In genomic region chr10:21509391-21510217, GRCh38 we compare ENCODE assay signal across 12 cellular contexts. TPM values are rescaled to one million over a fixed set of nuclear protein-coding genes. Genes with fewer than 3 reads are reported as not detected.
A peak's percentile ranks its signal among the peaks of the same experiment; 100 is the strongest.
DNase-seq lines count a peak whose midpoint lies in the region; ATAC-seq, FAIRE-seq and TF ChIP-seq lines count a peak whose summit lies in the region.
"Had no signal": no experiment of that assay in that cellular context is flagged by ENCODE, and none has a peak within 500 bp of the region (broad histone marks: within the 10 kb centered on the region; RNA-seq: fewer than 3 reads in every experiment).

No MANE protein-coding gene starts in this region.

- H3K36me3 ChIP-seq in iPS-15b (ENCODE audit: control insufficient read depth, insufficient read depth, low read length) (no peaks in the 10 kb centered on the region), psoas muscle (ENCODE audit: insufficient read depth in 1 of 2, low read depth in 1 of 2) (no peaks in the 10 kb centered on the region)
- H3K36me3 ChIP-seq: BE2C had no signal

- 71 to 82% (median 73%) methylated on average over 55 of the region's 55 CpGs for WGBS in psoas muscle, 3 donors

- H3K27me3 ChIP-seq in iPS-15b (ENCODE audit: control insufficient read depth, insufficient read depth, low read length) (peaks cover 32% of the 10 kb centered on the region), psoas muscle (ENCODE audit: insufficient read depth in 3 of 3, low read length in 2 of 3) (peaks cover 0 to 3% (median 0%) of the 10 kb centered on the region in 3 donors)
- H3K27me3 ChIP-seq: BE2C had no signal

- H3K4me3 ChIP-seq in AG10803 (ENCODE audit: low read length) (peak overlapping the region; percentile 47), iPS-15b (ENCODE audit: low read depth, low read length) (peak overlapping the region; percentile 63), psoas muscle (peak overlapping the region; percentile 62)
- H3K4me3 ChIP-seq: SK-N-MC had no signal

- TF ChIP-seq CTCF in AG10803 (conservative IDR thresholded peaks at IDR 0.05; ENCODE audit: low read length) (no peak), psoas muscle (IDR thresholded peaks at IDR 0.05) (no peak)

- H3K27ac ChIP-seq in caudate nucleus (ENCODE audit: low read depth, low read length) (peak overlapping the region; percentile 80), psoas muscle (no peak overlapping the region)
- H3K27ac ChIP-seq: SK-N-MC had no signal

- FAIRE-seq in HTR-8/SVneo (lab: Jason Lieb, UNC), result no peak

- DNase-seq in AG10803 (ENCODE audit: low read depth), result no peak
- peak in 8 of 61 donors; percentile 22 to 52 (median 30) for DNase-seq in caudate nucleus (lab: John Stamatoyannopoulos, UW)
- no peak for DNase-seq in psoas muscle
- no peak for DNase-seq in HTR-8/SVneo (ENCODE audit: insufficient read length, low spot score)
- DNase-seq in DMS79 treated with DMSO at 0.1 percent for 48 hours (lab: John Stamatoyannopoulos, UW), result no peak
- no peak for DNase-seq in NCI-H446 (lab: John Stamatoyannopoulos, UW)
- DNase-seq: BE2C; NCI-H2081; stimulated activated naive B cell treated with anti-CD40 and anti-IgM and Interleukin-4, amounts not matched to agents 10 μg/mL and 1 μg/mL and 100 μg/mL, for 72 hours had no signal

- H3K9ac ChIP-seq in iPS-15b (ENCODE audit: low read depth, low read length), result peak overlapping the region; percentile 89

- ATAC-seq in psoas muscle, result peak in 2 of 4 donors; percentile 12 to 20
- no peak for ATAC-seq in GM18873 (IDR thresholded peaks at IDR 0.05; ENCODE audit: low FRiP score, unreplicated experiment)
- ATAC-seq: stimulated activated naive B cell treated with anti-CD40 and anti-IgM and Interleukin-4, amounts not matched to agents 10 μg/mL and 1 μg/mL and 100 μg/mL, for 72 hours had no signal

- intact Hi-C loops in psoas muscle (cut with DNase I), result loop anchor here (10.0 kb wide), 2 partner anchors 735 to 1045 kb away; no protein-coding TSS in a partner anchor

- no peaks in the 10 kb centered on the region for H3K9me3 ChIP-seq in iPS-15b (ENCODE audit: control insufficient read depth, insufficient read depth, low read length)
- H3K9me3 ChIP-seq in psoas muscle, result no peaks in the 10 kb centered on the region
- H3K9me3 ChIP-seq: BE2C had no signal

- peaks cover 53% of the 10 kb centered on the region for H3K4me1 ChIP-seq in iPS-15b (ENCODE audit: control insufficient read depth, insufficient read depth, low read length)
- H3K4me1 ChIP-seq in psoas muscle, result no peaks in the 10 kb centered on the region
- H3K4me1 ChIP-seq: BE2C had no signal

RNA-seq across cellular contexts. Expression of gene SKIDA1, which starts 15.9 kb away (rescaled TPM):
- under 1 TPM; 0.15 to 0.79 (median 0.35) TPM for total RNA-seq in psoas muscle
- under 1 TPM; 0.04 to 0.21 (median 0.11) TPM for polyA plus RNA-seq in psoas muscle

RNA-seq across cellular contexts. Expression of gene MLLT10, which starts 24.4 kb away (rescaled TPM):
- 10 to 100 TPM; 11.8 to 21.1 (median 16.9) TPM for total RNA-seq in psoas muscle
- polyA plus RNA-seq in psoas muscle, result 10 to 100 TPM in 1 of 3 donors, 1 to 10 TPM in 2; 9.6 to 16.0 (median 10.0) TPM
